12 cellular contexts compared by ENCODE assay signal in genomic region chr7:43588477-43589132, GRCh38. TPM values are rescaled to one million over a fixed set of nuclear protein-coding genes. Genes with fewer than 3 reads are reported as not detected.
DNase-seq lines count a peak whose midpoint lies in the region; ATAC-seq lines count a peak whose summit lies in the region.
"Had no signal": no experiment of that assay in that cellular context is flagged by ENCODE, and none has a peak within 500 bp of the region (broad histone marks: within the 10 kb centered on the region; RNA-seq: fewer than 3 reads in every experiment).

No MANE protein-coding gene starts in this region.

- peaks cover 63% of the 10 kb centered on the region for H3K4me1 Mint-ChIP-seq in activated CD8-positive, alpha-beta memory T cell treated with anti-CD3 and anti-CD28 coated beads, Interleukin-2, amount 10 ng/mL, durations not matched to agents 7 days and 5 days
- peaks cover 57 to 66% (median 57%) of the 10 kb centered on the region in 3 donors for H3K4me1 Mint-ChIP-seq in IgD-negative memory B cell
- peaks cover 71% of the 10 kb centered on the region for H3K4me1 Mint-ChIP-seq in activated T-helper 2 cell treated with anti-CD3 and anti-CD28 coated beads, Interferon-gamma antibody, Interleukin-2, Interleukin-4, amounts not matched to agents 10 μg/mL and 5 μg/mL and 100 μg/mL, durations not matched to agents 14 hours and 24 hours and 36 hours (ENCODE audit: low read depth)
- peaks cover 70% of the 10 kb centered on the region for H3K4me1 Mint-ChIP-seq in stimulated activated effector memory CD8-positive, alpha-beta T cell treated with anti-CD3 and anti-CD28 coated beads, Interleukin-12 subunit alpha, Interleukin-12 subunit beta, amount 100 ng/mL, for 72 hours

- intact Hi-C loops in activated T-helper 2 cell treated with anti-CD3 and anti-CD28 coated beads, Interferon-gamma antibody, Interleukin-2, Interleukin-4, amounts not matched to agents 10 μg/mL and 5 μg/mL and 100 μg/mL, durations not matched to agents 14 hours and 24 hours and 36 hours (cut with micrococcal nuclease): loop anchor here (5.0 kb wide), 1 partner anchor 1706 kb away; no protein-coding TSS in a partner anchor

- H3K4me3 Mint-ChIP-seq in activated CD8-positive, alpha-beta memory T cell treated with anti-CD3 and anti-CD28 coated beads, Interleukin-2, amount 10 ng/mL, durations not matched to agents 7 days and 5 days: peak overlapping the region; percentile 29
- H3K4me3 Mint-ChIP-seq in IgD-negative memory B cell: peak overlapping the region; percentile 30 to 83 (median 73)
- peak overlapping the region; percentile 47 for H3K4me3 Mint-ChIP-seq in activated T-helper 2 cell treated with anti-CD3 and anti-CD28 coated beads, Interferon-gamma antibody, Interleukin-2, Interleukin-4, amounts not matched to agents 10 μg/mL and 5 μg/mL and 100 μg/mL, durations not matched to agents 14 hours and 24 hours and 36 hours (ENCODE audit: low read depth)
- peak overlapping the region; percentile 47 for H3K4me3 Mint-ChIP-seq in stimulated activated effector memory CD8-positive, alpha-beta T cell treated with anti-CD3 and anti-CD28 coated beads, Interleukin-12 subunit alpha, Interleukin-12 subunit beta, amount 100 ng/mL, for 72 hours

- H3K36me3 Mint-ChIP-seq in activated CD8-positive, alpha-beta memory T cell treated with anti-CD3 and anti-CD28 coated beads, Interleukin-2, amount 10 ng/mL, durations not matched to agents 7 days and 5 days: peaks cover 54% of the 10 kb centered on the region
- peaks cover 2% of the 10 kb centered on the region for H3K36me3 Mint-ChIP-seq in IgD-negative memory B cell
- H3K36me3 Mint-ChIP-seq in activated T-helper 2 cell treated with anti-CD3 and anti-CD28 coated beads, Interferon-gamma antibody, Interleukin-2, Interleukin-4, amounts not matched to agents 10 μg/mL and 5 μg/mL and 100 μg/mL, durations not matched to agents 14 hours and 24 hours and 36 hours (ENCODE audit: low read depth): peaks cover 30% of the 10 kb centered on the region
- H3K36me3 Mint-ChIP-seq in stimulated activated effector memory CD8-positive, alpha-beta T cell treated with anti-CD3 and anti-CD28 coated beads, Interleukin-12 subunit alpha, Interleukin-12 subunit beta, amount 100 ng/mL, for 72 hours: peaks cover 34% of the 10 kb centered on the region

- no peaks in the 10 kb centered on the region for H3K9me3 Mint-ChIP-seq in activated CD8-positive, alpha-beta memory T cell treated with anti-CD3 and anti-CD28 coated beads, Interleukin-2, amount 10 ng/mL, durations not matched to agents 7 days and 5 days (ENCODE audit: low read depth)
- no peaks in the 10 kb centered on the region for H3K9me3 Mint-ChIP-seq in IgD-negative memory B cell
- H3K9me3 Mint-ChIP-seq in activated T-helper 2 cell treated with anti-CD3 and anti-CD28 coated beads, Interferon-gamma antibody, Interleukin-2, Interleukin-4, amounts not matched to agents 10 μg/mL and 5 μg/mL and 100 μg/mL, durations not matched to agents 14 hours and 24 hours and 36 hours: no peaks in the 10 kb centered on the region
- no peaks in the 10 kb centered on the region for H3K9me3 Mint-ChIP-seq in stimulated activated effector memory CD8-positive, alpha-beta T cell treated with anti-CD3 and anti-CD28 coated beads, Interleukin-12 subunit alpha, Interleukin-12 subunit beta, amount 100 ng/mL, for 72 hours

- no peaks in the 10 kb centered on the region for H3K27me3 Mint-ChIP-seq in activated CD8-positive, alpha-beta memory T cell treated with anti-CD3 and anti-CD28 coated beads, Interleukin-2, amount 10 ng/mL, durations not matched to agents 7 days and 5 days
- H3K27me3 Mint-ChIP-seq in IgD-negative memory B cell: no peaks in the 10 kb centered on the region
- no peaks in the 10 kb centered on the region for H3K27me3 Mint-ChIP-seq in activated T-helper 2 cell treated with anti-CD3 and anti-CD28 coated beads, Interferon-gamma antibody, Interleukin-2, Interleukin-4, amounts not matched to agents 10 μg/mL and 5 μg/mL and 100 μg/mL, durations not matched to agents 14 hours and 24 hours and 36 hours (ENCODE audit: low read depth)

- DNase-seq in activated CD8-positive, alpha-beta memory T cell treated with anti-CD3 and anti-CD28 coated beads, Interleukin-2, amount 10 ng/mL, durations not matched to agents 7 days and 5 days: no peak
- DNase-seq in activated CD8-positive, alpha-beta memory T cell treated with anti-CD3 and anti-CD28 coated beads, Interleukin-2, amount 50 U/mL, for 4 hours: no peak
- DNase-seq in activated T-helper 2 cell treated with anti-CD3 and anti-CD28 coated beads, Interferon-gamma antibody, Interleukin-2, Interleukin-4, amounts not matched to agents 10 μg/mL and 5 μg/mL and 100 μg/mL, durations not matched to agents 14 hours and 24 hours and 36 hours (ENCODE audit: low spot score): no peak
- no peak for DNase-seq in stimulated activated effector memory CD8-positive, alpha-beta T cell treated with anti-CD3 and anti-CD28 coated beads, Interleukin-12 subunit alpha, Interleukin-12 subunit beta, amount 100 ng/mL, for 72 hours (ENCODE audit: low spot score in 2 of 2)
- DNase-seq in amygdala (lab: John Stamatoyannopoulos, UW) (no peak), NCI-H2227 (lab: John Stamatoyannopoulos, UW; ENCODE audit: unreplicated experiment) (no peak)
- DNase-seq: gastrocnemius medialis, NCI-H2081, occipital lobe, substantia nigra had no signal

- ATAC-seq in activated CD8-positive, alpha-beta memory T cell treated with anti-CD3 and anti-CD28 coated beads, Interleukin-2, amount 10 ng/mL, durations not matched to agents 7 days and 5 days: no peak
- no peak for ATAC-seq in stimulated activated effector memory CD8-positive, alpha-beta T cell treated with anti-CD3 and anti-CD28 coated beads, Interleukin-12 subunit alpha, Interleukin-12 subunit beta, amount 100 ng/mL, for 72 hours
- no peak for ATAC-seq in GM18867 (IDR thresholded peaks at IDR 0.05; ENCODE audit: unreplicated experiment)
- ATAC-seq: gastrocnemius medialis had no signal

- CTCF ChIA-PET in activated CD8-positive, alpha-beta memory T cell treated with anti-CD3 and anti-CD28 coated beads, Interleukin-2, amount 10 ng/mL, durations not matched to agents 7 days and 5 days (lab: Charles Lee): interaction anchor here (1.4 to 8.9 kb wide), 3 partner anchors 17 to 111 kb away, joined by 4 to 332 read pairs (median 90); no protein-coding TSS in a partner anchor

- peak overlapping the region; percentile 62 for H3K27ac Mint-ChIP-seq in activated CD8-positive, alpha-beta memory T cell treated with anti-CD3 and anti-CD28 coated beads, Interleukin-2, amount 10 ng/mL, durations not matched to agents 7 days and 5 days
- peak overlapping the region; percentile 69 to 90 (median 84) for H3K27ac Mint-ChIP-seq in IgD-negative memory B cell
- no peak overlapping the region for H3K27ac Mint-ChIP-seq in activated T-helper 2 cell treated with anti-CD3 and anti-CD28 coated beads, Interferon-gamma antibody, Interleukin-2, Interleukin-4, amounts not matched to agents 10 μg/mL and 5 μg/mL and 100 μg/mL, durations not matched to agents 14 hours and 24 hours and 36 hours
- H3K27ac Mint-ChIP-seq in stimulated activated effector memory CD8-positive, alpha-beta T cell treated with anti-CD3 and anti-CD28 coated beads, Interleukin-12 subunit alpha, Interleukin-12 subunit beta, amount 100 ng/mL, for 72 hours: peak overlapping the region; percentile 76

RNA-seq across cellular contexts. Expression of gene STK17A, which starts 5.7 kb away (rescaled TPM):
- total RNA-seq in activated CD8-positive, alpha-beta memory T cell treated with anti-CD3 and anti-CD28 coated beads, Interleukin-2, amount 10 ng/mL, durations not matched to agents 7 days and 5 days: 10 to 100 TPM; 84.9 to 86.1 TPM
- 175 TPM for polyA plus RNA-seq in IgD-negative memory B cell
- total RNA-seq in activated T-helper 2 cell treated with anti-CD3 and anti-CD28 coated beads, Interferon-gamma antibody, Interleukin-2, Interleukin-4, amounts not matched to agents 10 μg/mL and 5 μg/mL and 100 μg/mL, durations not matched to agents 14 hours and 24 hours and 36 hours: 20.4 and 21.7 TPM in 2 replicates
